In the genomic region with DNA sequence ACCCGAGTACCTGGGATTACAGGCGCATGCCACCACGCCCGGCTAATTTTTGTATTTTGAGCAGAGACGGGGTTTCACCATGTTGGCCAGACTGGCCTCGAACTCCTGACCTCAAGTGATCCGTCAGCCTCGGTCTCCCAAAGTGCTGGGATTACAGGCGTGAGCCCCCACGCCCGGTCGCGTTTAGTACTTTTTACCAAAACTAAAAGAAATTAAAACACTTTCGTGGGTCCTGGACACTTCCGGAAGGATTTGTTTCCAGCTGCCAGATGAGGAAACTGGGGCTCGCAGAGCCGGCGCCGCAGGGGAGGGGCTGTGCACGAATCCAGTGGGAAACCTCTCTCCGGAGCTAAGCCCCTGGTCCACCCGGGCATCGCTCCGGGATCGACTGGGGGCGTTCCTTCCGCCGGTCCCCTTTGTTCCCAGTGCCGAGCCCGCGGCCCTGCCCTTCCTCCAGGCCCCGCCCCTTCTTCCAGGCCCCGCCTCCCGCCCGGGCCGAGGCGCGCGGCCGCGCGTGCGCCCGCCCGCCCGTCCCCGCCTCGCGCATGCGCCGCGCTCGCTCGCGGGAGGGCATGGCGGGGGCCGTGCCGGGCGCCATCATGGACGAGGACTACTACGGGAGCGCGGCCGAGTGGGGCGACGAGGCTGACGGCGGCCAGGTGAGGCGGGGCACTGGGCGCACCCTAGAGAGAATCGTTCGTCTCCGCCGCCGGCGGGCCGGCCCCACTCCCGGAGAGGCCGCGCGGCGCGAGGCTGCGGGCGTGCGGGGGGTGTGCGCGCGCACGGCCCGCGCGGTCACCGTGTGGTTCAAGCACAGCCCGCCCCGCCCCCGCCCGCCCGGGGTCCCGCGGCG, we compare ENCODE assay signal across 1 cellular context.
TF ChIP-seq lines count a peak whose summit lies in the region.

Gene NELFCD, plus strand, starts transcription at position 546 of the 853 bp plus-strand sequence. Its CDS starts 54 bp downstream, at position 600.

TF ChIP-seq in liver, 16 proteins besides CTCF, POLR2A, EP300 and RAD21 (continued from another document):
- TF ChIP-seq, protein P1, sequence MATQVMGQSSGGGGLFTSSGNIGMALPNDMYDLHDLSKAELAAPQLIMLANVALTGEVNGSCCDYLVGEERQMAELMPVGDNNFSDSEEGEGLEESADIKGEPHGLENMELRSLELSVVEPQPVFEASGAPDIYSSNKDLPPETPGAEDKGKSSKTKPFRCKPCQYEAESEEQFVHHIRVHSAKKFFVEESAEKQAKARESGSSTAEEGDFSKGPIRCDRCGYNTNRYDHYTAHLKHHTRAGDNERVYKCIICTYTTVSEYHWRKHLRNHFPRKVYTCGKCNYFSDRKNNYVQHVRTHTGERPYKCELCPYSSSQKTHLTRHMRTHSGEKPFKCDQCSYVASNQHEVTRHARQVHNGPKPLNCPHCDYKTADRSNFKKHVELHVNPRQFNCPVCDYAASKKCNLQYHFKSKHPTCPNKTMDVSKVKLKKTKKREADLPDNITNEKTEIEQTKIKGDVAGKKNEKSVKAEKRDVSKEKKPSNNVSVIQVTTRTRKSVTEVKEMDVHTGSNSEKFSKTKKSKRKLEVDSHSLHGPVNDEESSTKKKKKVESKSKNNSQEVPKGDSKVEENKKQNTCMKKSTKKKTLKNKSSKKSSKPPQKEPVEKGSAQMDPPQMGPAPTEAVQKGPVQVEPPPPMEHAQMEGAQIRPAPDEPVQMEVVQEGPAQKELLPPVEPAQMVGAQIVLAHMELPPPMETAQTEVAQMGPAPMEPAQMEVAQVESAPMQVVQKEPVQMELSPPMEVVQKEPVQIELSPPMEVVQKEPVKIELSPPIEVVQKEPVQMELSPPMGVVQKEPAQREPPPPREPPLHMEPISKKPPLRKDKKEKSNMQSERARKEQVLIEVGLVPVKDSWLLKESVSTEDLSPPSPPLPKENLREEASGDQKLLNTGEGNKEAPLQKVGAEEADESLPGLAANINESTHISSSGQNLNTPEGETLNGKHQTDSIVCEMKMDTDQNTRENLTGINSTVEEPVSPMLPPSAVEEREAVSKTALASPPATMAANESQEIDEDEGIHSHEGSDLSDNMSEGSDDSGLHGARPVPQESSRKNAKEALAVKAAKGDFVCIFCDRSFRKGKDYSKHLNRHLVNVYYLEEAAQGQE (IDR thresholded peaks at IDR 0.05): no peak
- no peak for TF ChIP-seq SP1 (IDR thresholded peaks at IDR 0.05)
